In genomic region chr21:14773777-14774345, GRCh38 we compare ENCODE assay signal across 8 cellular contexts.
DNase-seq lines count a peak whose midpoint lies in the region; ATAC-seq and TF ChIP-seq lines count a peak whose summit lies in the region.

No MANE protein-coding gene starts in this region.

- no peaks in the 10 kb centered on the region for H3K36me3 ChIP-seq in SK-N-SH (replicated peaks in 1 of 2; ENCODE audit: control insufficient read depth in 1 of 2, insufficient read depth in 2 of 2, low read length in 1 of 2)

- H3K4me1 ChIP-seq in SK-N-SH (ENCODE audit: control insufficient read depth in 1 of 2, insufficient read depth in 2 of 2, low read depth in 1 of 2, low read length in 1 of 2), result no peaks in the 10 kb centered on the region

- WGBS in SK-N-SH (ENCODE audit: low lambda C conversion rate), result 36% methylated on average over 5 of the region's 5 CpGs

- H3K9ac ChIP-seq in SK-N-SH, result no peak overlapping the region

- no peaks in the 10 kb centered on the region for H3K27me3 ChIP-seq in SK-N-SH (ENCODE audit: insufficient read depth)

- no peaks in the 10 kb centered on the region for H3K9me3 ChIP-seq in SK-N-SH

- H3K27ac ChIP-seq in SK-N-SH (ENCODE audit: low read depth in 2 of 2, low read length in 1 of 2), result no peak overlapping the region

- H3K4me2 ChIP-seq in SK-N-SH, result no peak overlapping the region

- no peaks in the 10 kb centered on the region; the same call in 1 of the 2 replicates for H3K9me2 ChIP-seq in SK-N-SH

- H4K20me1 ChIP-seq in SK-N-SH (ENCODE audit: insufficient read depth), result no peaks in the 10 kb centered on the region

- H3F3A ChIP-seq in SK-N-SH (replicated peaks; ENCODE audit: insufficient read depth), result no peaks in the 10 kb centered on the region

- peak; percentile 14; the same call in 1 of the 2 replicates for TF ChIP-seq RAD21 in SK-N-SH (IDR thresholded peaks at IDR 0.05; ENCODE audit: low read length)

- intact Hi-C loops in left ventricle myocardium superior (cut with micrococcal nuclease), result no loop called here

- H3K79me2 ChIP-seq in SK-N-SH (ENCODE audit: insufficient read depth), result no peaks in the 10 kb centered on the region

- POLR2A ChIA-PET in SK-N-SH (lab: Yijun Ruan, JAX), result no interaction called here

- no peak for TF ChIP-seq EP300 in SK-N-SH (IDR thresholded peaks at IDR 0.05; ENCODE audit: borderline replicate concordance in 1 of 2, low read depth in 1 of 2, low read length in 1 of 2)

- ATAC-seq in SK-N-SH treated with all-trans-retinoic acid at 6 μM for 48 hours (no peak), left ventricle myocardium superior (peak; percentile 29), HG02852 (IDR thresholded peaks at IDR 0.05; ENCODE audit: unreplicated experiment) (no peak), HG03139 (IDR thresholded peaks at IDR 0.05; ENCODE audit: unreplicated experiment) (no peak)

- H2AFZ ChIP-seq in SK-N-SH (ENCODE audit: low read depth), result no peak overlapping the region

- TF ChIP-seq CTCF in SK-N-SH (IDR thresholded peaks at IDR 0.05), result peak; percentile 45

- CTCF ChIA-PET in SK-N-SH (lab: Yijun Ruan, JAX), result interaction anchor here (1.3 kb wide), 1 partner anchor 467 kb away, joined by 3 read pairs; no protein-coding TSS in a partner anchor

- peak; percentile 1 for DNase-seq in SK-N-SH
- DNase-seq in OCI-M1 (lab: John Stamatoyannopoulos, UW), result peak; percentile 92
- DNase-seq in activated T-helper 1 cell treated with anti-CD3 and anti-CD28 coated beads, Interleukin-2, amount 50 U/mL, for 16 hours (ENCODE audit: low read depth in 1 of 2, low spot score in 1 of 2), result peak; percentile 26 to 30
- DNase-seq in left ventricle myocardium superior, result peak; percentile 52
- peak; percentile 17 to 36 for DNase-seq in stimulated activated CD4-positive, alpha-beta T cell treated with anti-CD3 and anti-CD28 coated beads, Interleukin-1b, Interleukin-23, amount 100 ng/mL, for 1 hour (ENCODE audit: low read depth in 2 of 2)

- no peak overlapping the region for H3K4me3 ChIP-seq in SK-N-SH (ENCODE audit: low read depth in 2 of 2, low read length in 1 of 2)

TF ChIP-seq in SK-N-SH, 30 proteins besides CTCF, POLR2A, EP300 and RAD21:
- no peak for TF ChIP-seq SIN3A (IDR thresholded peaks at IDR 0.05; ENCODE audit: borderline replicate concordance, low read depth, low read length)
- TF ChIP-seq SMC3 (IDR thresholded peaks at IDR 0.05; ENCODE audit: low read depth, low read length), result peak; percentile 37

TF ChIP-seq in SK-N-SH treated with all-trans-retinoic acid at 6 μM for 48 hours, 23 proteins besides CTCF, POLR2A, EP300 and RAD21:
- TF ChIP-seq ARNTL (CRISPR knock-in tag; IDR thresholded peaks at IDR 0.05; ENCODE audit: borderline replicate concordance, low read depth) (no peak), RARB (CRISPR knock-in tag; IDR thresholded peaks at IDR 0.05) (no peak), BACH2 (CRISPR knock-in tag; IDR thresholded peaks at IDR 0.05; ENCODE audit: borderline replicate concordance) (no peak)

Comparison
In these comparisons a context has a peak if more than half of its experiments do, and no peak if none do; other contexts are left out.
1. DNase-seq: peak in every context shown above with its lines; median percentile 92 in OCI-M1; 52 in left ventricle myocardium superior; 28 in activated T-helper 1 cell treated with anti-CD3 and anti-CD28 coated beads, Interleukin-2, amount 50 U/mL, for 16 hours; 26 in stimulated activated CD4-positive, alpha-beta T cell treated with anti-CD3 and anti-CD28 coated beads, Interleukin-1b, Interleukin-23, amount 100 ng/mL, for 1 hour; 1 in SK-N-SH.